1 cellular context compared by ENCODE assay signal in the genomic region with DNA sequence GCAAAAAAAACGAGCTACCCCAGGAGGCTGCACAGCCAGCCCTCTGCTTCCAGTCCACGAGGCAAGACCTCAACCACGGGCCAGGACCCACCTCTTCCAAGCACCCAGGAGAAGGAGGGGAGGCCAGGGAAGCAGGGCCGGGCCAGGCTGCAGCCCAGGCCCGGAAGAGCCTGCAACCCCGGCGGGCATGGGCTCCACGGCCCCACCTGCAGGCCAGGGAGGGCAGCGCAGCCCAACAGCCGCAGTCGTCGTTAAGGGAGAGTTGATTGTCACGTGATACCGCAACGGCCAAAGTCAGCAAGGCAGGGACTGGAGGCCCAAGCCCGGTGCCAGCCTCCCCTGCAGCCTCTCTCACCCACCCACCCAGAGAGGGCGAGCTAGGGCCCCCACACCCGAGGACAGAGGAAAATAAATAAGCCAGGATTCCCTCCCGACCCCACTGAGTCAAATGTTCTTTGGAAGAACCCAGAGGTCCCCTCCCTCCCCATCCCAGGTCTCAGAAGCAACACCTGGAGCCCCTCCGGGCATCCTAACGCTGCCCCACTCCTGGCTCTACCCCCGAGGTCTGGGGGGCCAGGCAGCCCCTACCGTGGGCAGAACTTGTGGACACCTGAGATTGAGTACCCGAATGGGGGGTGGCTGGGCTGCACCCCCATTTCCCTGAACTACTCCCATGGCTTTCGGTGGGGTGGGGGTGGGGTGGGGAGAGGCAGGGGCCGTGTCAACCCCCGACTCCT.
TF ChIP-seq lines count a peak whose summit lies in the region.

No MANE protein-coding gene starts in this region.

TF ChIP-seq in HEK293, 187 proteins besides CTCF, POLR2A, EP300 and RAD21 (continued from another document and continues in another):
- TF ChIP-seq, protein P1, sequence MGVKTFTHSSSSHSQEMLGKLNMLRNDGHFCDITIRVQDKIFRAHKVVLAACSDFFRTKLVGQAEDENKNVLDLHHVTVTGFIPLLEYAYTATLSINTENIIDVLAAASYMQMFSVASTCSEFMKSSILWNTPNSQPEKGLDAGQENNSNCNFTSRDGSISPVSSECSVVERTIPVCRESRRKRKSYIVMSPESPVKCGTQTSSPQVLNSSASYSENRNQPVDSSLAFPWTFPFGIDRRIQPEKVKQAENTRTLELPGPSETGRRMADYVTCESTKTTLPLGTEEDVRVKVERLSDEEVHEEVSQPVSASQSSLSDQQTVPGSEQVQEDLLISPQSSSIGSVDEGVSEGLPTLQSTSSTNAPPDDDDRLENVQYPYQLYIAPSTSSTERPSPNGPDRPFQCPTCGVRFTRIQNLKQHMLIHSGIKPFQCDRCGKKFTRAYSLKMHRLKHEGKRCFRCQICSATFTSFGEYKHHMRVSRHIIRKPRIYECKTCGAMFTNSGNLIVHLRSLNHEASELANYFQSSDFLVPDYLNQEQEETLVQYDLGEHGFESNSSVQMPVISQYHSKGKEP (tag by site-specific recombination; IDR thresholded peaks at IDR 0.05), result peak; percentile 63
- peak; percentile 78; the same call in 1 of the 2 replicates for TF ChIP-seq ZNF660 (tag by site-specific recombination; IDR thresholded peaks at IDR 0.05)
- TF ChIP-seq ZNF335 (tag by site-specific recombination; conservative IDR thresholded peaks at IDR 0.05), result peak; percentile 31; the same call in 1 of the 2 replicates
- no peak for TF ChIP-seq TCF7L2 (IDR thresholded peaks at IDR 0.05; ENCODE audit: borderline replicate concordance, low read depth, low read length)
- TF ChIP-seq, protein P2, sequence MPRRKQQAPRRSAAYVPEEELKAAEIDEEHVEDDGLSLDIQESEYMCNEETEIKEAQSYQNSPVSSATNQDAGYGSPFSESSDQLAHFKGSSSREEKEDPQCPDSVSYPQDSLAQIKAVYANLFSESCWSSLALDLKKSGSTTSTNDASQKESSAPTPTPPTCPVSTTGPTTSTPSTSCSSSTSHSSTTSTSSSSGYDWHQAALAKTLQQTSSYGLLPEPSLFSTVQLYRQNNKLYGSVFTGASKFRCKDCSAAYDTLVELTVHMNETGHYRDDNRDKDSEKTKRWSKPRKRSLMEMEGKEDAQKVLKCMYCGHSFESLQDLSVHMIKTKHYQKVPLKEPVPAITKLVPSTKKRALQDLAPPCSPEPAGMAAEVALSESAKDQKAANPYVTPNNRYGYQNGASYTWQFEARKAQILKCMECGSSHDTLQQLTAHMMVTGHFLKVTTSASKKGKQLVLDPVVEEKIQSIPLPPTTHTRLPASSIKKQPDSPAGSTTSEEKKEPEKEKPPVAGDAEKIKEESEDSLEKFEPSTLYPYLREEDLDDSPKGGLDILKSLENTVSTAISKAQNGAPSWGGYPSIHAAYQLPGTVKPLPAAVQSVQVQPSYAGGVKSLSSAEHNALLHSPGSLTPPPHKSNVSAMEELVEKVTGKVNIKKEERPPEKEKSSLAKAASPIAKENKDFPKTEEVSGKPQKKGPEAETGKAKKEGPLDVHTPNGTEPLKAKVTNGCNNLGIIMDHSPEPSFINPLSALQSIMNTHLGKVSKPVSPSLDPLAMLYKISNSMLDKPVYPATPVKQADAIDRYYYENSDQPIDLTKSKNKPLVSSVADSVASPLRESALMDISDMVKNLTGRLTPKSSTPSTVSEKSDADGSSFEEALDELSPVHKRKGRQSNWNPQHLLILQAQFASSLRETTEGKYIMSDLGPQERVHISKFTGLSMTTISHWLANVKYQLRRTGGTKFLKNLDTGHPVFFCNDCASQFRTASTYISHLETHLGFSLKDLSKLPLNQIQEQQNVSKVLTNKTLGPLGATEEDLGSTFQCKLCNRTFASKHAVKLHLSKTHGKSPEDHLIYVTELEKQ (tag by site-specific recombination; IDR thresholded peaks at IDR 0.05; ENCODE audit: borderline replicate concordance), result peak; percentile 58; the same call in 1 of the 2 replicates
- TF ChIP-seq ZBTB17 (tag by site-specific recombination; IDR thresholded peaks at IDR 0.05), result no peak
- TF ChIP-seq ZNF510 (tag by site-specific recombination; IDR thresholded peaks at IDR 0.05; ENCODE audit: insufficient replicate concordance), result no peak
- TF ChIP-seq, protein P3, sequence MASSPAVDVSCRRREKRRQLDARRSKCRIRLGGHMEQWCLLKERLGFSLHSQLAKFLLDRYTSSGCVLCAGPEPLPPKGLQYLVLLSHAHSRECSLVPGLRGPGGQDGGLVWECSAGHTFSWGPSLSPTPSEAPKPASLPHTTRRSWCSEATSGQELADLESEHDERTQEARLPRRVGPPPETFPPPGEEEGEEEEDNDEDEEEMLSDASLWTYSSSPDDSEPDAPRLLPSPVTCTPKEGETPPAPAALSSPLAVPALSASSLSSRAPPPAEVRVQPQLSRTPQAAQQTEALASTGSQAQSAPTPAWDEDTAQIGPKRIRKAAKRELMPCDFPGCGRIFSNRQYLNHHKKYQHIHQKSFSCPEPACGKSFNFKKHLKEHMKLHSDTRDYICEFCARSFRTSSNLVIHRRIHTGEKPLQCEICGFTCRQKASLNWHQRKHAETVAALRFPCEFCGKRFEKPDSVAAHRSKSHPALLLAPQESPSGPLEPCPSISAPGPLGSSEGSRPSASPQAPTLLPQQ (tag by site-specific recombination; IDR thresholded peaks at IDR 0.05), result 0 out of 2 replicates have a peak, but pooled peaks have one; percentile 56
- TF ChIP-seq ZNF473 (tag by site-specific recombination; IDR thresholded peaks at IDR 0.05), result no peak
- TF ChIP-seq ZNF544 (tag by site-specific recombination; IDR thresholded peaks at IDR 0.05), result no peak
- TF ChIP-seq ZXDB (tag by site-specific recombination; IDR thresholded peaks at IDR 0.05), result peak; percentile 59
- peak; percentile 87 for TF ChIP-seq ZSCAN30 (tag by site-specific recombination; IDR thresholded peaks at IDR 0.05)
- TF ChIP-seq KLF16 (tag by site-specific recombination; IDR thresholded peaks at IDR 0.05), result peak; percentile 30; the same call in 1 of the 2 replicates
- TF ChIP-seq GLIS1 (tag by site-specific recombination; IDR thresholded peaks at IDR 0.05), result peak; percentile 64
- TF ChIP-seq ZNF341 (tag by site-specific recombination; IDR thresholded peaks at IDR 0.05; ENCODE audit: low read depth), result peak; percentile 86
- TF ChIP-seq SCRT2 (tag by site-specific recombination; IDR thresholded peaks at IDR 0.05), result peak; percentile 26; the same call in 1 of the 2 replicates
- TF ChIP-seq, protein P4, sequence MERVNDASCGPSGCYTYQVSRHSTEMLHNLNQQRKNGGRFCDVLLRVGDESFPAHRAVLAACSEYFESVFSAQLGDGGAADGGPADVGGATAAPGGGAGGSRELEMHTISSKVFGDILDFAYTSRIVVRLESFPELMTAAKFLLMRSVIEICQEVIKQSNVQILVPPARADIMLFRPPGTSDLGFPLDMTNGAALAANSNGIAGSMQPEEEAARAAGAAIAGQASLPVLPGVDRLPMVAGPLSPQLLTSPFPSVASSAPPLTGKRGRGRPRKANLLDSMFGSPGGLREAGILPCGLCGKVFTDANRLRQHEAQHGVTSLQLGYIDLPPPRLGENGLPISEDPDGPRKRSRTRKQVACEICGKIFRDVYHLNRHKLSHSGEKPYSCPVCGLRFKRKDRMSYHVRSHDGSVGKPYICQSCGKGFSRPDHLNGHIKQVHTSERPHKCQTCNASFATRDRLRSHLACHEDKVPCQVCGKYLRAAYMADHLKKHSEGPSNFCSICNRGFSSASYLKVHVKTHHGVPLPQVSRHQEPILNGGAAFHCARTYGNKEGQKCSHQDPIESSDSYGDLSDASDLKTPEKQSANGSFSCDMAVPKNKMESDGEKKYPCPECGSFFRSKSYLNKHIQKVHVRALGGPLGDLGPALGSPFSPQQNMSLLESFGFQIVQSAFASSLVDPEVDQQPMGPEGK (tag by site-specific recombination; IDR thresholded peaks at IDR 0.05), result peak; percentile 36
- TF ChIP-seq SP7 (tag by site-specific recombination; IDR thresholded peaks at IDR 0.05), result peak; percentile 62
- no peak for TF ChIP-seq ZNF311 (tag by site-specific recombination; IDR thresholded peaks at IDR 0.05; ENCODE audit: borderline replicate concordance)
- TF ChIP-seq ZNF600 (tag by site-specific recombination; IDR thresholded peaks at IDR 0.05), result peak; percentile 51
- TF ChIP-seq REPIN1 (tag by site-specific recombination; IDR thresholded peaks at IDR 0.05; ENCODE audit: low read depth), result no peak
- TF ChIP-seq, protein P5, sequence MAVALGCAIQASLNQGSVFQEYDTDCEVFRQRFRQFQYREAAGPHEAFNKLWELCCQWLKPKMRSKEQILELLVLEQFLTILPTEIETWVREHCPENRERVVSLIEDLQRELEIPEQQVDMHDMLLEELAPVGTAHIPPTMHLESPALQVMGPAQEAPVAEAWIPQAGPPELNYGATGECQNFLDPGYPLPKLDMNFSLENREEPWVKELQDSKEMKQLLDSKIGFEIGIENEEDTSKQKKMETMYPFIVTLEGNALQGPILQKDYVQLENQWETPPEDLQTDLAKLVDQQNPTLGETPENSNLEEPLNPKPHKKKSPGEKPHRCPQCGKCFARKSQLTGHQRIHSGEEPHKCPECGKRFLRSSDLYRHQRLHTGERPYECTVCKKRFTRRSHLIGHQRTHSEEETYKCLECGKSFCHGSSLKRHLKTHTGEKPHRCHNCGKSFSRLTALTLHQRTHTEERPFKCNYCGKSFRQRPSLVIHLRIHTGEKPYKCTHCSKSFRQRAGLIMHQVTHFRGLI (tag by site-specific recombination; IDR thresholded peaks at IDR 0.05), result 0 out of 2 replicates have a peak, but pooled peaks have one; percentile 53
- TF ChIP-seq SP2 (tag by site-specific recombination; IDR thresholded peaks at IDR 0.05), result peak; percentile 61
- TF ChIP-seq, protein P6, sequence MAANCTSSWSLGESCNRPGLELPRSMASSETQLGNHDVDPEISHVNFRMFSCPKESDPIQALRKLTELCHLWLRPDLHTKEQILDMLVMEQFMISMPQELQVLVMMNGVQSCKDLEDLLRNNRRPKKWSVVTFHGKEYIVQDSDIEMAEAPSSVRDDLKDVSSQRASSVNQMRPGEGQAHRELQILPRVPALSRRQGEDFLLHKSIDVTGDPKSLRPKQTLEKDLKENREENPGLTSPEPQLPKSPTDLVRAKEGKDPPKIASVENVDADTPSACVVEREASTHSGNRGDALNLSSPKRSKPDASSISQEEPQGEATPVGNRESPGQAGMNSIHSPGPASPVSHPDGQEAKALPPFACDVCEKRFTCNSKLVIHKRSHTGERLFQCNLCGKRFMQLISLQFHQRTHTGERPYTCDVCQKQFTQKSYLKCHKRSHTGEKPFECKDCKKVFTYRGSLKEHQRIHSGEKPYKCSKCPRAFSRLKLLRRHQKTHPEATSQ (tag by site-specific recombination; IDR thresholded peaks at IDR 0.05), result no peak
- TF ChIP-seq ZNF530 (tag by site-specific recombination; IDR thresholded peaks at IDR 0.05; ENCODE audit: low read depth), result no peak
- peak; percentile 52; the same call in 1 of the 2 replicates for TF ChIP-seq ZBTB8A (tag by site-specific recombination; IDR thresholded peaks at IDR 0.05)
- TF ChIP-seq ZFHX2 (tag by site-specific recombination; conservative IDR thresholded peaks at IDR 0.05), result peak; percentile 30; the same call in 1 of the 2 replicates
- TF ChIP-seq ZNF2 (tag by site-specific recombination; IDR thresholded peaks at IDR 0.05), result 0 out of 2 replicates have a peak, but pooled peaks have one; percentile 38
- peak; percentile 39; the same call in 1 of the 2 replicates for TF ChIP-seq ZNF394 (tag by site-specific recombination; IDR thresholded peaks at IDR 0.05; ENCODE audit: borderline replicate concordance)
- TF ChIP-seq ZBTB48 (tag by site-specific recombination; IDR thresholded peaks at IDR 0.05), result peak; percentile 88
- TF ChIP-seq, protein P7, sequence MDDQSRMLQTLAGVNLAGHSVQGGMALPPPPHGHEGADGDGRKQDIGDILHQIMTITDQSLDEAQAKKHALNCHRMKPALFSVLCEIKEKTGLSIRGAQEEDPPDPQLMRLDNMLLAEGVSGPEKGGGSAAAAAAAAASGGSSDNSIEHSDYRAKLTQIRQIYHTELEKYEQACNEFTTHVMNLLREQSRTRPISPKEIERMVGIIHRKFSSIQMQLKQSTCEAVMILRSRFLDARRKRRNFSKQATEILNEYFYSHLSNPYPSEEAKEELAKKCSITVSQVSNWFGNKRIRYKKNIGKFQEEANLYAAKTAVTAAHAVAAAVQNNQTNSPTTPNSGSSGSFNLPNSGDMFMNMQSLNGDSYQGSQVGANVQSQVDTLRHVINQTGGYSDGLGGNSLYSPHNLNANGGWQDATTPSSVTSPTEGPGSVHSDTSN (CRISPR knock-in tag; IDR thresholded peaks at IDR 0.05), result no peak
- TF ChIP-seq ZNF521 (tag by site-specific recombination; IDR thresholded peaks at IDR 0.05), result no peak
- TF ChIP-seq IKZF3 (tag by site-specific recombination; IDR thresholded peaks at IDR 0.05), result peak; percentile 38
- no peak for TF ChIP-seq MYNN (tag by site-specific recombination; IDR thresholded peaks at IDR 0.05; ENCODE audit: borderline replicate concordance)
- 0 out of 2 replicates have a peak, but pooled peaks have one; percentile 7 for TF ChIP-seq FEZF1 (tag by site-specific recombination; IDR thresholded peaks at IDR 0.05)
- TF ChIP-seq SP3 (tag by site-specific recombination; IDR thresholded peaks at IDR 0.05), result peak; percentile 46
- TF ChIP-seq, protein P8, sequence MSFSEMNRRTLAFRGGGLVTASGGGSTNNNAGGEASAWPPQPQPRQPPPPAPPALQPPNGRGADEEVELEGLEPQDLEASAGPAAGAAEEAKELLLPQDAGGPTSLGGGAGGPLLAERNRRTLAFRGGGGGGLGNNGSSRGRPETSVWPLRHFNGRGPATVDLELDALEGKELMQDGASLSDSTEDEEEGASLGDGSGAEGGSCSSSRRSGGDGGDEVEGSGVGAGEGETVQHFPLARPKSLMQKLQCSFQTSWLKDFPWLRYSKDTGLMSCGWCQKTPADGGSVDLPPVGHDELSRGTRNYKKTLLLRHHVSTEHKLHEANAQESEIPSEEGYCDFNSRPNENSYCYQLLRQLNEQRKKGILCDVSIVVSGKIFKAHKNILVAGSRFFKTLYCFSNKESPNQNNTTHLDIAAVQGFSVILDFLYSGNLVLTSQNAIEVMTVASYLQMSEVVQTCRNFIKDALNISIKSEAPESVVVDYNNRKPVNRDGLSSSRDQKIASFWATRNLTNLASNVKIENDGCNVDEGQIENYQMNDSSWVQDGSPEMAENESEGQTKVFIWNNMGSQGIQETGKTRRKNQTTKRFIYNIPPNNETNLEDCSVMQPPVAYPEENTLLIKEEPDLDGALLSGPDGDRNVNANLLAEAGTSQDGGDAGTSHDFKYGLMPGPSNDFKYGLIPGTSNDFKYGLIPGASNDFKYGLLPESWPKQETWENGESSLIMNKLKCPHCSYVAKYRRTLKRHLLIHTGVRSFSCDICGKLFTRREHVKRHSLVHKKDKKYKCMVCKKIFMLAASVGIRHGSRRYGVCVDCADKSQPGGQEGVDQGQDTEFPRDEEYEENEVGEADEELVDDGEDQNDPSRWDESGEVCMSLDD (tag by site-specific recombination; IDR thresholded peaks at IDR 0.05), result peak; percentile 22; the same call in 1 of the 2 replicates
- TF ChIP-seq, protein P9, sequence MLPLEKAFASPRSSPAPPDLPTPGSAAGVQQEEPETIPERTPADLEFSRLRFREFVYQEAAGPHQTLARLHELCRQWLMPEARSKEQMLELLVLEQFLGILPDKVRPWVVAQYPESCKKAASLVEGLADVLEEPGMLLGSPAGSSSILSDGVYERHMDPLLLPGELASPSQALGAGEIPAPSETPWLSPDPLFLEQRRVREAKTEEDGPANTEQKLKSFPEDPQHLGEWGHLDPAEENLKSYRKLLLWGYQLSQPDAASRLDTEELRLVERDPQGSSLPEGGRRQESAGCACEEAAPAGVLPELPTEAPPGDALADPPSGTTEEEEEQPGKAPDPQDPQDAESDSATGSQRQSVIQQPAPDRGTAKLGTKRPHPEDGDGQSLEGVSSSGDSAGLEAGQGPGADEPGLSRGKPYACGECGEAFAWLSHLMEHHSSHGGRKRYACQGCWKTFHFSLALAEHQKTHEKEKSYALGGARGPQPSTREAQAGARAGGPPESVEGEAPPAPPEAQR (tag by site-specific recombination; IDR thresholded peaks at IDR 0.05), result no peak
- TF ChIP-seq ZSCAN23 (tag by site-specific recombination; IDR thresholded peaks at IDR 0.05), result peak; percentile 44
